In genomic region chr10:31090894-31091607, GRCh38 we compare ENCODE assay signal across 3 cellular contexts.
A peak's percentile ranks its signal among the peaks of the same experiment; 100 is the strongest.
TF ChIP-seq lines count a peak whose summit lies in the region.

No MANE protein-coding gene starts in this region.

TF ChIP-seq in IMR-90, 13 proteins besides CTCF, POLR2A, EP300 and RAD21:
- TF ChIP-seq SMC3 (IDR thresholded peaks at IDR 0.05; ENCODE audit: low read depth, low read length) (no peak), CHD1 (IDR thresholded peaks at IDR 0.05; ENCODE audit: low read depth, low read length) (no peak), MXI1 (IDR thresholded peaks at IDR 0.05; ENCODE audit: borderline replicate concordance, low read depth, low read length) (no peak), NFE2L2 (IDR thresholded peaks at IDR 0.05; ENCODE audit: low read depth, low read length) (no peak), RFX5 (IDR thresholded peaks at IDR 0.05; ENCODE audit: low read depth, low read length) (no peak), MAFK (IDR thresholded peaks at IDR 0.05; ENCODE audit: low read depth, low read length) (no peak), FOS (IDR thresholded peaks at IDR 0.05; ENCODE audit: low read depth, low read length) (no peak), RCOR1 (IDR thresholded peaks at IDR 0.05; ENCODE audit: insufficient replicate concordance, low read length) (no peak), MAZ (IDR thresholded peaks at IDR 0.05; ENCODE audit: borderline replicate concordance, low read depth, low read length) (no peak), BHLHE40 (IDR thresholded peaks at IDR 0.05; ENCODE audit: low read depth, low read length) (no peak), CEBPB (IDR thresholded peaks at IDR 0.05; ENCODE audit: low read depth, low read length) (no peak)
- TF ChIP-seq, protein P1, sequence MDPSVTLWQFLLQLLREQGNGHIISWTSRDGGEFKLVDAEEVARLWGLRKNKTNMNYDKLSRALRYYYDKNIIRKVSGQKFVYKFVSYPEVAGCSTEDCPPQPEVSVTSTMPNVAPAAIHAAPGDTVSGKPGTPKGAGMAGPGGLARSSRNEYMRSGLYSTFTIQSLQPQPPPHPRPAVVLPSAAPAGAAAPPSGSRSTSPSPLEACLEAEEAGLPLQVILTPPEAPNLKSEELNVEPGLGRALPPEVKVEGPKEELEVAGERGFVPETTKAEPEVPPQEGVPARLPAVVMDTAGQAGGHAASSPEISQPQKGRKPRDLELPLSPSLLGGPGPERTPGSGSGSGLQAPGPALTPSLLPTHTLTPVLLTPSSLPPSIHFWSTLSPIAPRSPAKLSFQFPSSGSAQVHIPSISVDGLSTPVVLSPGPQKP (IDR thresholded peaks at IDR 0.05; ENCODE audit: borderline replicate concordance, low read depth, low read length): no peak
TF ChIP-seq in IMR-90: peak in this region for 0.

TF ChIP-seq in GM12878, 131 proteins besides CTCF, POLR2A, EP300 and RAD21 (continues in another document):
- TF ChIP-seq EED (IDR thresholded peaks at IDR 0.05; ENCODE audit: low read depth): peak; percentile 76; the same call in 1 of the 2 replicates
- TF ChIP-seq TCF12 (IDR thresholded peaks at IDR 0.05; ENCODE audit: low read depth, low read length): peak; percentile 54; the same call in 1 of the 2 replicates
- TF ChIP-seq NR2C1 (IDR thresholded peaks at IDR 0.05): no peak
- TF ChIP-seq, protein P2, sequence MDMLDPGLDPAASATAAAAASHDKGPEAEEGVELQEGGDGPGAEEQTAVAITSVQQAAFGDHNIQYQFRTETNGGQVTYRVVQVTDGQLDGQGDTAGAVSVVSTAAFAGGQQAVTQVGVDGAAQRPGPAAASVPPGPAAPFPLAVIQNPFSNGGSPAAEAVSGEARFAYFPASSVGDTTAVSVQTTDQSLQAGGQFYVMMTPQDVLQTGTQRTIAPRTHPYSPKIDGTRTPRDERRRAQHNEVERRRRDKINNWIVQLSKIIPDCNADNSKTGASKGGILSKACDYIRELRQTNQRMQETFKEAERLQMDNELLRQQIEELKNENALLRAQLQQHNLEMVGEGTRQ (IDR thresholded peaks at IDR 0.05; ENCODE audit: borderline replicate concordance, low read depth, low read length): no peak
- 0 out of 2 replicates have a peak, but pooled peaks have one; percentile 17 for TF ChIP-seq JUNB (IDR thresholded peaks at IDR 0.05)
- peak; percentile 23; the same call in 1 of the 2 replicates for TF ChIP-seq BCL11A (IDR thresholded peaks at IDR 0.05; ENCODE audit: low read depth, low read length)
- TF ChIP-seq, protein P3, sequence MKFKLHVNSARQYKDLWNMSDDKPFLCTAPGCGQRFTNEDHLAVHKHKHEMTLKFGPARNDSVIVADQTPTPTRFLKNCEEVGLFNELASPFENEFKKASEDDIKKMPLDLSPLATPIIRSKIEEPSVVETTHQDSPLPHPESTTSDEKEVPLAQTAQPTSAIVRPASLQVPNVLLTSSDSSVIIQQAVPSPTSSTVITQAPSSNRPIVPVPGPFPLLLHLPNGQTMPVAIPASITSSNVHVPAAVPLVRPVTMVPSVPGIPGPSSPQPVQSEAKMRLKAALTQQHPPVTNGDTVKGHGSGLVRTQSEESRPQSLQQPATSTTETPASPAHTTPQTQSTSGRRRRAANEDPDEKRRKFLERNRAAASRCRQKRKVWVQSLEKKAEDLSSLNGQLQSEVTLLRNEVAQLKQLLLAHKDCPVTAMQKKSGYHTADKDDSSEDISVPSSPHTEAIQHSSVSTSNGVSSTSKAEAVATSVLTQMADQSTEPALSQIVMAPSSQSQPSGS (IDR thresholded peaks at IDR 0.05; ENCODE audit: low read length): peak; percentile 52; the same call in 1 of the 2 replicates
- TF ChIP-seq CBX5 (IDR thresholded peaks at IDR 0.05; ENCODE audit: low read depth): 0 out of 2 replicates have a peak, but pooled peaks have one; percentile 18
- peak; percentile 87 for TF ChIP-seq RELB (IDR thresholded peaks at IDR 0.05; ENCODE audit: low read depth)
- TF ChIP-seq MXI1 (IDR thresholded peaks at IDR 0.05; ENCODE audit: low read depth, low read length): no peak
- TF ChIP-seq RBBP5 (conservative IDR thresholded peaks at IDR 0.05): no peak
- TF ChIP-seq ATF7 (IDR thresholded peaks at IDR 0.05; ENCODE audit: low read depth): peak; percentile 54
- TF ChIP-seq JUND (IDR thresholded peaks at IDR 0.05; ENCODE audit: low read depth, low read length): no peak
- peak; percentile 71; the same call in 1 of the 2 replicates for TF ChIP-seq ZNF217 (IDR thresholded peaks at IDR 0.05)
- TF ChIP-seq SREBF2 (IDR thresholded peaks at IDR 0.05; ENCODE audit: low read length): no peak
- TF ChIP-seq IKZF2 (IDR thresholded peaks at IDR 0.05): peak; percentile 70 to 84; a peak in 3 of 4 replicates
- TF ChIP-seq GATAD2B (conservative IDR thresholded peaks at IDR 0.05; ENCODE audit: low read depth): no peak; the same call in 1 of the 2 replicates
- no peak for TF ChIP-seq USF1 (IDR thresholded peaks at IDR 0.05; ENCODE audit: borderline replicate concordance, extremely low read length, insufficient read depth, low read depth, low read length)
- TF ChIP-seq IKZF1 (conservative IDR thresholded peaks at IDR 0.05): peak; percentile 69
- no peak for TF ChIP-seq NFYA (IDR thresholded peaks at IDR 0.05; ENCODE audit: borderline replicate concordance, low read depth, low read length)

TF ChIP-seq in SK-N-SH, 30 proteins besides CTCF, POLR2A, EP300 and RAD21:
- no peak for TF ChIP-seq ELF1 (IDR thresholded peaks at IDR 0.05)
- TF ChIP-seq GATA2 (CRISPR knock-in tag; IDR thresholded peaks at IDR 0.05): no peak
- TF ChIP-seq IRF3 (IDR thresholded peaks at IDR 0.05; ENCODE audit: low read depth, low read length): no peak
- no peak for TF ChIP-seq FOSL2 (IDR thresholded peaks at IDR 0.05; ENCODE audit: borderline replicate concordance, low read depth)
